ENCODE assay signal across 1 cellular context in genomic region chr19:41195675-41196497, GRCh38.
TF ChIP-seq lines count a peak whose summit lies in the region.

No MANE protein-coding gene starts in this region.

TF ChIP-seq in SK-N-SH treated with all-trans-retinoic acid at 6 μM for 48 hours, 23 proteins besides CTCF, POLR2A, EP300 and RAD21 (continued from another document):
- no peak for TF ChIP-seq CREB5 (CRISPR knock-in tag; IDR thresholded peaks at IDR 0.05; ENCODE audit: low read depth)
- no peak for TF ChIP-seq ZFP3 (CRISPR knock-in tag; IDR thresholded peaks at IDR 0.05)
- TF ChIP-seq OSR1 (CRISPR knock-in tag; IDR thresholded peaks at IDR 0.05), result no peak
